8 cellular contexts compared by ENCODE assay signal in the genomic region with DNA sequence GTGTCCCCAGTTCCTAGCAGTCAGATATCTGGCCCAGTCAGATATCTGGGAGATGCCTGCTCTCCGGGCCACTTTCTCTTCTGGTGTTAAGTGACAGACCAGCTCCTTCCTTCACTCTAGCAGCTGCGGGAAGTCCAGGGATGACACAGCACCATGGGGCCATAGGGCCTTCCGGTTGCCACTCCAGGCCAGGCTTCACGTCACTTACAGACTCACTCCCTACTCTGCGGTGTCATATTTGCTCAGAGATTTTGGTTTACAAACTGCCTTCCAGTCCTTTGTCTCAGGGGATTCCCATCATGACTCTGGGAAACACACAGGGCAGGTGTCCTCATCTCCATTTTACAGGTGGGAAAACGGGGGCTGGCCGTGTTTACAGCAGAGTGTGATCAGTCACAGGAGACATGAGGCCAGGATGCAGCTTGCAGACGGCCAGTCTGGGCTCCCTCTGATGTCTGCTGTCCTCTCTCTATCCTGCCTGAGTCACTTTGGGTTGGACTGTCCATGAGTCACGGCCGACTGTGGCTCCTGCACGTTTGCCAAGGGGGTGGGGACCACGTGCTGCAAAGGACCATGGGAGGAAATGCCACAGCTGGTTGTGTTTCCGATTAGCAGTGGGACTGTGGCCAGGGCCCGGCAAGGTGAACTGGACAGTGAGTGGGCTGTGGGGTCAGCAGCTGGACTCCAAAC. TPM values are rescaled to one million over a fixed set of nuclear protein-coding genes. Genes with fewer than 3 reads are reported as not detected.
DNase-seq lines count a peak whose midpoint lies in the region; ATAC-seq, FAIRE-seq and TF ChIP-seq lines count a peak whose summit lies in the region.

No MANE protein-coding gene starts in this region.

- no peak overlapping the region for H3K4me3 ChIP-seq in astrocyte of the cerebellum (ENCODE audit: low read depth, low read length)
- H3K4me3 ChIP-seq in kidney (ENCODE audit: low read length in 2 of 2), result peak overlapping the region in 1 of 2 donors; percentile 38
- H3K4me3 ChIP-seq in suprapubic skin, result no peak overlapping the region

- no peaks in the 10 kb centered on the region for H3K27me3 ChIP-seq in suprapubic skin

- H3K27ac ChIP-seq in kidney (ENCODE audit: low read depth in 2 of 2, low read length in 2 of 2) (peak overlapping the region; percentile 82 to 96), suprapubic skin (peak overlapping the region; percentile 93)

- peak overlapping the region in 1 of 2 donors; percentile 46 for H3K9ac ChIP-seq in kidney (ENCODE audit: low read length in 2 of 2)

- intact Hi-C loops in kidney (cut with DNase I), result no loop called here

- TF ChIP-seq POLR2A in suprapubic skin (IDR thresholded peaks at IDR 0.05) (no peak), GM18505 (IDR thresholded peaks at IDR 0.05; ENCODE audit: borderline replicate concordance, extremely low read depth, insufficient read depth, insufficient read length) (no peak)

- peak; percentile 98 for DNase-seq in Daoy (ENCODE audit: low read depth)
- DNase-seq in NCI-H2196 (lab: John Stamatoyannopoulos, UW; ENCODE audit: unreplicated experiment), result peak; percentile 65
- DNase-seq in astrocyte of the cerebellum (ENCODE audit: low read depth), result peak; percentile 87
- peak; percentile 98 for DNase-seq in kidney
- DNase-seq in suprapubic skin (ENCODE audit: low spot score in 2 of 2), result peak; percentile 96 to 97

- no peak for FAIRE-seq in kidney (lab: Jason Lieb, UNC)

- TF ChIP-seq CTCF in astrocyte of the cerebellum (IDR thresholded peaks at IDR 0.05; ENCODE audit: low read depth, low read length, missing control alignments), result no peak
- TF ChIP-seq CTCF in kidney (IDR thresholded peaks at IDR 0.05; ENCODE audit: borderline replicate concordance, extremely low read depth, insufficient read depth), result no peak
- TF ChIP-seq CTCF in suprapubic skin (IDR thresholded peaks at IDR 0.05), result no peak

- no peak for TF ChIP-seq EP300 in suprapubic skin (IDR thresholded peaks at IDR 0.05)

- ATAC-seq in GM18505 (IDR thresholded peaks at IDR 0.05; ENCODE audit: unreplicated experiment), result no peak
- ATAC-seq in HG02973 (IDR thresholded peaks at IDR 0.05; ENCODE audit: unreplicated experiment), result no peak
- ATAC-seq in HG02981 (IDR thresholded peaks at IDR 0.05; ENCODE audit: unreplicated experiment), result no peak

- in situ Hi-C loops in astrocyte of the cerebellum (cut with HindIII; ENCODE audit: low sequenced_read_pairs), result no loop called here

- H3K9me3 ChIP-seq in kidney (ENCODE audit: control insufficient read depth in 1 of 2, low read length in 2 of 2) (no peaks in the 10 kb centered on the region), suprapubic skin (no peaks in the 10 kb centered on the region)

- WGBS in suprapubic skin, result 21% methylated on average over 11 of the region's 14 CpGs

- H3K4me1 ChIP-seq in kidney (ENCODE audit: control insufficient read depth in 1 of 2, insufficient read depth in 1 of 2, low read depth in 1 of 2, low read length in 2 of 2), result peaks cover 38 to 47% of the 10 kb centered on the region in 2 donors
- H3K4me1 ChIP-seq in suprapubic skin, result peaks cover 48% of the 10 kb centered on the region

- H3K36me3 ChIP-seq in kidney (ENCODE audit: control insufficient read depth in 1 of 2, insufficient read depth in 2 of 2, low read length in 2 of 2) (no peaks in the 10 kb centered on the region), suprapubic skin (no peaks in the 10 kb centered on the region)

RNA-seq across cellular contexts. Expression of a gene that starts 8.2 kb away (rescaled TPM):
- total RNA-seq in Daoy (2014; rRNA removed; shearing (Covaris generic)), result 6.7 and 8.7 TPM in 2 replicates
- total RNA-seq in kidney (39.4 TPM), suprapubic skin (10 to 100 TPM; 24.8 to 43.2 (median 35.4) TPM)
- 24.6 TPM for polyA plus RNA-seq in kidney (ENCODE audit: insufficient read depth, low read depth, low replicate concordance)

RNA-seq across cellular contexts. Expression of a gene that starts 16.2 kb away (rescaled TPM):
- 34.4 and 37.7 TPM in 2 replicates for total RNA-seq in Daoy (2014; rRNA removed; shearing (Covaris generic))
- total RNA-seq in kidney (28.2 TPM), suprapubic skin (10 to 100 TPM; 19.2 to 46.2 (median 36.6) TPM)
- polyA plus RNA-seq in kidney (ENCODE audit: insufficient read depth, low read depth, low replicate concordance), result 21.6 TPM
